ENCODE assay signal across 18 cellular contexts in the genomic region with DNA sequence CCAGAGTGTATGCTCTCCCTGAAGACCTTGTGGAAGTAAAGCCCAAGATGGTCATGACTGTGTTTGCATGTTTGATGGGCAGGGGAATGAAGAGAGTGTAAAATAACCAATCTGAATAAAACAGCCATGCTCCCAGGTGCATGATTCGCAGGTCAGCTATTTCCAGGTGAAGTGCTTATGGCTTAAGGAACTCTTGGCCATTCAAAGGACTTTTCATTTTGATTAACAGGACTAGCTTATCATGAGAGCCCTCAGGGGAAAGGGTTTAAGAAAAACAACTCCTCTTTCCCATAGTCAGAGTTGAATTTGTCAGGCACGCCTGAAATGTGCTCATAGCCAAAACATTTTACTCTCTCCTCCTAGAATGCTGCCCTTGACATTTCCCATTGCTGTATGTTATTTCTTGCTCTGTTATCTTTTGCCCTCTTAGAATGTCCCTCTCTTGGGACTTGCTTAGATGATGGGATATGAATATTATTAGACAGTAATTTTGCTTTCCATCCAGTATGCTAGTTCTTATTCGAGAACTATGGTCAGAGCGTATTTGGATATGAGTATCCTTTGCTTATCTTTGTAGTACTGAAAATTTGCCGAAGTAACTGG.
DNase-seq lines count a peak whose midpoint lies in the region; ATAC-seq and TF ChIP-seq lines count a peak whose summit lies in the region.
"Had no signal": no experiment of that assay in that cellular context is flagged by ENCODE, and none has a peak within 500 bp of the region (broad histone marks: within the 10 kb centered on the region; RNA-seq: fewer than 3 reads in every experiment).

No MANE protein-coding gene starts in this region.

- no peak overlapping the region for H2BK5ac ChIP-seq in trophoblast cell (ENCODE audit: low read depth, low read length, poor library complexity)

- H3K79me1 ChIP-seq in trophoblast cell (ENCODE audit: low read length) = no peaks in the 10 kb centered on the region

- H3K36me3 ChIP-seq in trophoblast cell (ENCODE audit: control insufficient read depth in 1 of 2, insufficient read depth in 2 of 2, low read length in 2 of 2) = peaks cover 10 to 17% of the 10 kb centered on the region in 2 experiments
- H3K36me3 ChIP-seq in prostate gland = no peaks in the 10 kb centered on the region

- H3K36me3 Mint-ChIP-seq in HFFc6 (ENCODE audit: low read depth) = no peaks in the 10 kb centered on the region; the same call in 1 of the 2 replicates
- H3K36me3 Mint-ChIP-seq in brain = peaks cover 40% of the 10 kb centered on the region
- H3K36me3 Mint-ChIP-seq: activated naive CD4-positive, alpha-beta T cell treated with anti-CD3 and anti-CD28 coated beads, Interleukin-2, amount 50 U/mL, for 24 hours had no signal

- peaks cover 23% of the 10 kb centered on the region for H3K4me1 Mint-ChIP-seq in HFFc6 (ENCODE audit: low read depth)
- H3K4me1 Mint-ChIP-seq in brain = peaks cover 16% of the 10 kb centered on the region
- H3K4me1 Mint-ChIP-seq: activated naive CD4-positive, alpha-beta T cell treated with anti-CD3 and anti-CD28 coated beads, Interleukin-2, amount 50 U/mL, for 24 hours had no signal

- no peak overlapping the region for H2BK120ac ChIP-seq in trophoblast cell (ENCODE audit: insufficient read depth, low read length, poor library complexity)

- no peak for DNase-seq in HFFc6
- peak; percentile 24 for DNase-seq in hepatic stellate cell (ENCODE audit: low spot score)
- peak; percentile 1 to 26 for DNase-seq in trophoblast cell
- DNase-seq in stimulated activated naive CD4-positive, alpha-beta T cell treated with Interleukin-2 at 50 U/mL for 16 hours (lab: John Stamatoyannopoulos, UW) = no peak
- no peak for DNase-seq in prostate gland (ENCODE audit: low spot score)
- DNase-seq in hippocampal formation (lab: John Stamatoyannopoulos, UW) = no peak
- DNase-seq: activated CD4-positive, alpha-beta T cell treated with anti-CD3 and anti-CD28 coated beads, Interleukin-2, amount 50 U/mL, for 4 hours; activated T-cell treated with anti-CD3 and anti-CD28 coated beads, Interleukin-2, amount 50 U/mL, for 24 hours; central memory CD4-positive, alpha-beta T cell; NCI-H1048; NCI-H2171; NCI-H774; stimulated activated CD4-positive, alpha-beta T cell treated with anti-CD3 and anti-CD28 coated beads, Interleukin-1b, Interleukin-23, amount 100 ng/mL, for 48 hours had no signal

- H4K12ac ChIP-seq in trophoblast cell (ENCODE audit: low read depth, low read length) = no peak overlapping the region

- H4K8ac ChIP-seq in trophoblast cell (ENCODE audit: low read depth, low read length) = no peak overlapping the region

- no peak overlapping the region for H3K4me3 ChIP-seq in trophoblast cell (ENCODE audit: low read depth, low read length)
- no peak overlapping the region for H3K4me3 ChIP-seq in prostate gland

- ATAC-seq in GM18505 (IDR thresholded peaks at IDR 0.05; ENCODE audit: unreplicated experiment) = no peak
- ATAC-seq: Panc1, sciatic nerve had no signal

- H3K9me3 ChIP-seq in trophoblast cell (ENCODE audit: insufficient read depth, low read depth, low read length) (no peaks in the 10 kb centered on the region), prostate gland (no peaks in the 10 kb centered on the region)

- H3K4ac ChIP-seq in trophoblast cell (ENCODE audit: low read depth, low read length) = no peak overlapping the region

- no peak overlapping the region for H2BK12ac ChIP-seq in trophoblast cell (ENCODE audit: low read length)

- H3K9ac ChIP-seq in trophoblast cell (ENCODE audit: low read length) = no peak overlapping the region

- no peak overlapping the region for H3K14ac ChIP-seq in trophoblast cell (ENCODE audit: low read length)

- H3K18ac ChIP-seq in trophoblast cell (ENCODE audit: low read length) = no peak overlapping the region

- H4K91ac ChIP-seq in trophoblast cell (ENCODE audit: low read depth, low read length) = no peak overlapping the region

- H3K27me3 ChIP-seq in trophoblast cell (ENCODE audit: insufficient read depth, low read length) = no peaks in the 10 kb centered on the region
- no peaks in the 10 kb centered on the region for H3K27me3 ChIP-seq in prostate gland (replicated peaks; ENCODE audit: insufficient read depth)

- no CpG with 5 or more reads among the region's 5 CpGs for WGBS in trophoblast cell (ENCODE audit: extremely low coverage, insufficient coverage, insufficient read length)
- 52% methylated on average over 5 of the region's 5 CpGs for WGBS in prostate gland

- no peak overlapping the region for H3K27ac ChIP-seq in trophoblast cell (ENCODE audit: low read depth, low read length)
- H3K27ac ChIP-seq in prostate gland = no peak overlapping the region

- no peak overlapping the region for H2AK5ac ChIP-seq in trophoblast cell (ENCODE audit: low read length)

- TF ChIP-seq CTCF in HFFc6 (IDR thresholded peaks at IDR 0.05) (no peak), brain (conservative IDR thresholded peaks at IDR 0.05) (no peak), prostate gland (IDR thresholded peaks at IDR 0.05) (no peak)

- intact Hi-C loops in prostate gland (cut with DNase I) = loop anchor here (5.0 kb wide), 1 partner anchor 43 kb away; no protein-coding TSS in a partner anchor

- TF ChIP-seq POLR2A in GM18505 (IDR thresholded peaks at IDR 0.05; ENCODE audit: borderline replicate concordance, extremely low read depth, insufficient read depth, insufficient read length) (no peak), prostate gland (IDR thresholded peaks at IDR 0.05) (no peak)

- H3K79me2 ChIP-seq in trophoblast cell (ENCODE audit: control insufficient read depth, insufficient read depth, low read length, poor library complexity) = no peaks in the 10 kb centered on the region

- H3K23ac ChIP-seq in trophoblast cell (ENCODE audit: low read length) = no peak overlapping the region

- H3K27me3 Mint-ChIP-seq in HFFc6 (ENCODE audit: insufficient read depth) = peaks cover 4% of the 10 kb centered on the region
- peaks cover 3% of the 10 kb centered on the region for H3K27me3 Mint-ChIP-seq in brain
- H3K27me3 Mint-ChIP-seq: activated naive CD4-positive, alpha-beta T cell treated with anti-CD3 and anti-CD28 coated beads, Interleukin-2, amount 50 U/mL, for 24 hours had no signal

- H3K27ac Mint-ChIP-seq in HFFc6 (peak overlapping the region; percentile 38; the same call in 1 of the 2 replicates), brain (peak overlapping the region in 3 of 5 experiments; percentile 38 to 84 (median 71))
- H3K27ac Mint-ChIP-seq: activated naive CD4-positive, alpha-beta T cell treated with anti-CD3 and anti-CD28 coated beads, Interleukin-2, amount 50 U/mL, for 24 hours; activated T-cell treated with anti-CD3 and anti-CD28 coated beads, Interleukin-2, amount 50 U/mL, for 24 hours had no signal

- no peaks in the 10 kb centered on the region for H3K9me3 Mint-ChIP-seq in HFFc6
- no peaks in the 10 kb centered on the region for H3K9me3 Mint-ChIP-seq in brain
- H3K9me3 Mint-ChIP-seq: activated naive CD4-positive, alpha-beta T cell treated with anti-CD3 and anti-CD28 coated beads, Interleukin-2, amount 50 U/mL, for 24 hours; activated T-cell treated with anti-CD3 and anti-CD28 coated beads, Interleukin-2, amount 50 U/mL, for 24 hours had no signal

- no peaks in the 10 kb centered on the region for H3K4me1 ChIP-seq in trophoblast cell (ENCODE audit: control insufficient read depth in 1 of 2, insufficient read depth in 2 of 2, low read length in 2 of 2)
- no peaks in the 10 kb centered on the region for H3K4me1 ChIP-seq in prostate gland (replicated peaks)

- H2AFZ ChIP-seq in trophoblast cell (ENCODE audit: insufficient read depth, low read length, poor library complexity) = no peak overlapping the region

- no peak overlapping the region for H3K4me2 ChIP-seq in trophoblast cell (ENCODE audit: low read length)

- H3K4me3 Mint-ChIP-seq in HFFc6 = no peak overlapping the region
- H3K4me3 Mint-ChIP-seq in brain = no peak overlapping the region
- H3K4me3 Mint-ChIP-seq: activated naive CD4-positive, alpha-beta T cell treated with anti-CD3 and anti-CD28 coated beads, Interleukin-2, amount 50 U/mL, for 24 hours; activated T-cell treated with anti-CD3 and anti-CD28 coated beads, Interleukin-2, amount 50 U/mL, for 24 hours had no signal

Comparison
In these comparisons a context has a peak if more than half of its experiments do, and no peak if none do; other contexts are left out.
1. DNase-seq: peak in hepatic stellate cell (single experiment) and trophoblast cell (2 of 2); none in HFFc6 (single experiment), stimulated activated naive CD4-positive, alpha-beta T cell treated with Interleukin-2 at 50 U/mL for 16 hours (single experiment), prostate gland (single experiment) and hippocampal formation (0 of 2).